In genomic region chr10:51691135-51691534, GRCh38 we compare ENCODE assay signal across 21 cellular contexts.
"Had no signal": no experiment of that assay in that cellular context is flagged by ENCODE, and none has a peak within 500 bp of the region (broad histone marks: within the 10 kb centered on the region; RNA-seq: fewer than 3 reads in every experiment).

No MANE protein-coding gene starts in this region.

- H3K9me3 Mint-ChIP-seq: activated naive CD8-positive, alpha-beta T cell treated with anti-CD3 and anti-CD28 coated beads for 36 hours; effector memory CD8-positive, alpha-beta T cell; natural killer cell treated with Interleukin-12 subunit alpha and Interleukin-12 subunit beta and Interleukin-15 and Interleukin-18, amount 100 ng/mL, for 72 hours had no signal

- H3K4me3 Mint-ChIP-seq: activated CD4-positive, alpha-beta memory T cell treated with anti-CD3 and anti-CD28 coated beads for 36 hours; activated naive CD8-positive, alpha-beta T cell treated with anti-CD3 and anti-CD28 coated beads for 36 hours; activated T-helper 1 cell treated with anti-CD3 and anti-CD28 coated beads, Interleukin-12 subunit alpha, Interleukin-12 subunit beta, Interleukin-2, Interleukin-4 antibody, amounts not matched to agents 30 ng/mL and 10 ng/mL and 1 ng/mL, durations not matched to agents 14 hours and 24 hours and 36 hours; effector memory CD8-positive, alpha-beta T cell; natural killer cell treated with Interleukin-12 subunit alpha and Interleukin-12 subunit beta and Interleukin-15 and Interleukin-18, amount 100 ng/mL, for 72 hours; stimulated activated naive CD8-positive, alpha-beta T cell treated with anti-CD3 and anti-CD28 coated beads, Interleukin-15, amount 100 ng/mL, for 72 hours had no signal

- H3K27ac Mint-ChIP-seq: activated CD4-positive, alpha-beta memory T cell treated with anti-CD3 and anti-CD28 coated beads for 36 hours; activated naive CD8-positive, alpha-beta T cell treated with anti-CD3 and anti-CD28 coated beads for 36 hours; activated T-helper 1 cell treated with anti-CD3 and anti-CD28 coated beads, Interleukin-12 subunit alpha, Interleukin-12 subunit beta, Interleukin-2, Interleukin-4 antibody, amounts not matched to agents 30 ng/mL and 10 ng/mL and 1 ng/mL, durations not matched to agents 14 hours and 24 hours and 36 hours; effector memory CD8-positive, alpha-beta T cell; natural killer cell treated with Interleukin-12 subunit alpha and Interleukin-12 subunit beta and Interleukin-15 and Interleukin-18, amount 100 ng/mL, for 72 hours; stimulated activated naive CD8-positive, alpha-beta T cell treated with anti-CD3 and anti-CD28 coated beads, Interleukin-15, amount 100 ng/mL, for 72 hours had no signal

- ATAC-seq: effector memory CD8-positive, alpha-beta T cell; left cardiac atrium; natural killer cell treated with Interleukin-12 subunit alpha and Interleukin-12 subunit beta and Interleukin-15 and Interleukin-18, amount 100 ng/mL, for 72 hours; SK-N-SH treated with all-trans-retinoic acid at 6 μM for 48 hours; stimulated activated naive CD8-positive, alpha-beta T cell treated with anti-CD3 and anti-CD28 coated beads, Interleukin-15, amount 100 ng/mL, for 72 hours had no signal

- H3K27ac ChIP-seq: lower lobe of right lung, skin epidermis, upper lobe of left lung, WERI-Rb-1 had no signal

- H3K4me3 ChIP-seq: lower lobe of right lung, skin epidermis, upper lobe of left lung had no signal

- H3K9me3 ChIP-seq: lower lobe of right lung, upper lobe of left lung had no signal

- H3K36me3 ChIP-seq: lower lobe of right lung, WERI-Rb-1 had no signal

- H3K27me3 Mint-ChIP-seq: activated CD4-positive, alpha-beta memory T cell treated with anti-CD3 and anti-CD28 coated beads for 36 hours; activated naive CD8-positive, alpha-beta T cell treated with anti-CD3 and anti-CD28 coated beads for 36 hours had no signal

- DNase-seq: activated CD4-positive, alpha-beta memory T cell treated with anti-CD3 and anti-CD28 coated beads for 36 hours; activated gamma-delta T cell treated with Interleukin-2 at 50 U/mL for 16 hours; activated naive CD8-positive, alpha-beta T cell treated with anti-CD3 and anti-CD28 coated beads for 36 hours; activated T-cell treated with anti-CD3 and anti-CD28 coated beads for 4 hours; amygdala; caudate nucleus; effector memory CD8-positive, alpha-beta T cell; left cardiac atrium; lower lobe of right lung; posterior cingulate gyrus; stimulated activated CD4-positive, alpha-beta T cell treated with anti-CD3 and anti-CD28 coated beads, Interleukin-15, amount 100 ng/mL, for 24 hours; stimulated activated CD4-positive, alpha-beta T cell treated with anti-CD3 and anti-CD28 coated beads, Interleukin-2, amount 100 ng/mL, for 48 hours; stimulated activated naive CD8-positive, alpha-beta T cell treated with anti-CD3 and anti-CD28 coated beads, Interleukin-15, amount 100 ng/mL, for 72 hours; T-helper 1 cell; T-helper 9 cell; upper lobe of left lung; WERI-Rb-1 had no signal

- H3K27me3 ChIP-seq: upper lobe of left lung had no signal
